Comparison of ENCODE assay signal across 9 cellular contexts in genomic region chr5:178206166-178207101, GRCh38. TPM values are rescaled to one million over a fixed set of nuclear protein-coding genes. Genes with fewer than 3 reads are reported as not detected.
DNase-seq lines count a peak whose midpoint lies in the region; ATAC-seq and TF ChIP-seq lines count a peak whose summit lies in the region.
"Had no signal": no experiment of that assay in that cellular context is flagged by ENCODE, and none has a peak within 500 bp of the region (broad histone marks: within the 10 kb centered on the region; RNA-seq: fewer than 3 reads in every experiment).

No MANE protein-coding gene starts in this region.

- WGBS in adrenal gland, 4 donors, result 32 to 45% (median 34%) methylated on average over 12 of the region's 12 CpGs

- no peaks in the 10 kb centered on the region for H3K9me3 ChIP-seq in adrenal gland (replicated peaks in 1 of 3)
- no peaks in the 10 kb centered on the region for H3K9me3 ChIP-seq in tibial artery

- peaks cover 46% of the 10 kb centered on the region for H3K4me1 Mint-ChIP-seq in activated T-cell treated with anti-CD3 and anti-CD28 coated beads, Interleukin-2, amount 50 U/mL, for 72 hours (ENCODE audit: low read depth)

- peak in 1 of 2 donors; percentile 19 for TF ChIP-seq POLR2A in adrenal gland (IDR thresholded peaks at IDR 0.05)

- no peak for DNase-seq in activated T-cell treated with anti-CD3 and anti-CD28 coated beads, Interleukin-2, amount 50 U/mL, for 72 hours
- DNase-seq in activated T-cell treated with anti-CD3 and anti-CD28 coated beads, Interleukin-2, amount 50 U/mL, for 1 hour, result no peak
- DNase-seq in adrenal gland, result peak; percentile 51 to 83 (median 77)
- peak; percentile 66 for DNase-seq in left lobe of liver (ENCODE audit: low spot score)
- DNase-seq in tibial artery, result peak in 1 of 2 donors; percentile 16
- no peak for DNase-seq in DMS53 treated with DMSO at 0.1 percent for 48 hours (lab: John Stamatoyannopoulos, UW; ENCODE audit: unreplicated experiment)
- DNase-seq in DMS153 treated with DMSO at 0.1 percent for 48 hours (lab: John Stamatoyannopoulos, UW; ENCODE audit: unreplicated experiment), result no peak
- DNase-seq in G401 (ENCODE audit: low spot score), result no peak

- TF ChIP-seq CTCF in adrenal gland (IDR thresholded peaks at IDR 0.05), result no peak
- no peak for TF ChIP-seq CTCF in tibial artery (IDR thresholded peaks at IDR 0.05)

- in situ Hi-C loops in G401 (cut with HindIII; ENCODE audit: low sequenced_read_pairs), result no loop called here

- peak overlapping the region; percentile 94 for H3K27ac Mint-ChIP-seq in activated T-cell treated with anti-CD3 and anti-CD28 coated beads, Interleukin-2, amount 50 U/mL, for 72 hours

- H3K36me3 ChIP-seq in adrenal gland (replicated peaks in 1 of 2) (peaks cover 0 to 48% of the 10 kb centered on the region in 2 donors), tibial artery (peaks cover 37 to 58% (median 53%) of the 10 kb centered on the region in 3 donors)

- no peaks in the 10 kb centered on the region for H3K9me3 Mint-ChIP-seq in activated T-cell treated with anti-CD3 and anti-CD28 coated beads, Interleukin-2, amount 50 U/mL, for 72 hours

- H3K36me3 Mint-ChIP-seq in activated T-cell treated with anti-CD3 and anti-CD28 coated beads, Interleukin-2, amount 50 U/mL, for 72 hours (ENCODE audit: insufficient read depth in 2 of 2), result peaks cover 23 to 47% of the 10 kb centered on the region in 2 donors

- peak overlapping the region in 2 of 4 donors; percentile 58 to 84 for H3K4me3 ChIP-seq in adrenal gland
- peak overlapping the region; percentile 83 to 92 for H3K4me3 ChIP-seq in tibial artery

- ATAC-seq in activated T-cell treated with anti-CD3 and anti-CD28 coated beads, Interleukin-2, amount 50 U/mL, for 72 hours (replicated peaks in 1 of 2), result no peak
- peak; percentile 11 for ATAC-seq in left lobe of liver

- peak overlapping the region; percentile 84 to 92 for H3K4me3 Mint-ChIP-seq in activated T-cell treated with anti-CD3 and anti-CD28 coated beads, Interleukin-2, amount 50 U/mL, for 72 hours

- H3K27me3 ChIP-seq in adrenal gland, result no peaks in the 10 kb centered on the region
- H3K27me3 ChIP-seq in tibial artery, result no peaks in the 10 kb centered on the region

- intact Hi-C loops in adrenal gland (cut with DNase I) (no loop called here), tibial artery (cut with DNase I; ENCODE audit: low total_unique reads) (no loop called here)

- no peaks in the 10 kb centered on the region for H3K27me3 Mint-ChIP-seq in activated T-cell treated with anti-CD3 and anti-CD28 coated beads, Interleukin-2, amount 50 U/mL, for 72 hours (ENCODE audit: low read depth)

- H3K4me1 ChIP-seq in adrenal gland (replicated peaks in 1 of 2) (peaks cover 15 to 39% of the 10 kb centered on the region in 2 donors), tibial artery (peaks cover 0 to 27% (median 18%) of the 10 kb centered on the region in 4 donors)

- H3K27ac ChIP-seq in adrenal gland (peak overlapping the region; percentile 42 to 98 (median 90)), tibial artery (peak overlapping the region; percentile 83 to 90)

RNA-seq across cellular contexts. Expression of gene HNRNPAB, which starts 2.1 kb away (rescaled TPM):
- total RNA-seq in activated T-cell treated with anti-CD3 and anti-CD28 coated beads, Interleukin-2, amount 50 U/mL, for 72 hours, result 100 to 1,000 TPM; 196 to 232 TPM
- total RNA-seq in adrenal gland (100 to 1,000 TPM in 7 of 8 donors, 10 to 100 TPM in 1; 96.3 to 265 (median 117) TPM), left lobe of liver (56.1 TPM)
- polyA plus RNA-seq in adrenal gland, result 100 to 1,000 TPM; 112 to 195 (median 146) TPM
- total RNA-seq in G401 (2014; rRNA removed; shearing (Covaris generic)), result 160 and 197 TPM in 2 replicates

RNA-seq across cellular contexts. Expression of gene GMCL2, which starts 19.3 kb away (rescaled TPM):
- not detected for total RNA-seq in activated T-cell treated with anti-CD3 and anti-CD28 coated beads, Interleukin-2, amount 50 U/mL, for 72 hours
- total RNA-seq in adrenal gland, result not detected
- polyA plus RNA-seq in adrenal gland, result not detected
- total RNA-seq in left lobe of liver, result not detected
- 0.03 TPM in 1 of 2 replicates, not detected in the other for total RNA-seq in G401 (2014; rRNA removed; shearing (Covaris generic))
- total RNA-seq: pulmonary artery endothelial cell had no signal

RNA-seq across cellular contexts. Expression of gene PHYKPL, which starts 26.2 kb away (rescaled TPM):
- total RNA-seq in activated T-cell treated with anti-CD3 and anti-CD28 coated beads, Interleukin-2, amount 50 U/mL, for 72 hours, result 10 to 100 TPM; 81.7 to 89.7 TPM
- total RNA-seq in adrenal gland (10 to 100 TPM; 15.0 to 93.2 (median 62.4) TPM), left lobe of liver (74.1 TPM)
- 100 to 1,000 TPM in 1 of 3 donors, 10 to 100 TPM in 2; 21.2 to 125 (median 89.6) TPM for polyA plus RNA-seq in adrenal gland
- 26.6 and 32.6 TPM in 2 replicates for total RNA-seq in G401 (2014; rRNA removed; shearing (Covaris generic))

RNA-seq across cellular contexts. Expression of gene NHP2, which starts 52.7 kb away (rescaled TPM):
- total RNA-seq in activated T-cell treated with anti-CD3 and anti-CD28 coated beads, Interleukin-2, amount 50 U/mL, for 72 hours, result 100 to 1,000 TPM; 112 to 122 TPM
- total RNA-seq in adrenal gland (100 to 1,000 TPM in 6 of 8 donors, 10 to 100 TPM in 2; 70.6 to 269 (median 133) TPM), left lobe of liver (45.6 TPM)
- 100 to 1,000 TPM in 1 of 3 donors, 10 to 100 TPM in 2; 65.2 to 106 (median 68.6) TPM for polyA plus RNA-seq in adrenal gland
- total RNA-seq in G401 (2014; rRNA removed; shearing (Covaris generic)), result 280 and 288 TPM in 2 replicates

Comparison
In these comparisons a context has a peak if more than half of its experiments do, and no peak if none do; other contexts are left out.
1. DNase-seq: peak in adrenal gland (7 of 7) and left lobe of liver (single experiment); none in activated T-cell treated with anti-CD3 and anti-CD28 coated beads, Interleukin-2, amount 50 U/mL, for 72 hours (0 of 2), activated T-cell treated with anti-CD3 and anti-CD28 coated beads, Interleukin-2, amount 50 U/mL, for 1 hour (single experiment), DMS53 treated with DMSO at 0.1 percent for 48 hours (single experiment), DMS153 treated with DMSO at 0.1 percent for 48 hours (single experiment) and G401 (single experiment).